In genomic region chr12:12724421-12725085, GRCh38 we compare ENCODE assay signal across 8 cellular contexts. TPM values are rescaled to one million over a fixed set of nuclear protein-coding genes. Genes with fewer than 3 reads are reported as not detected.
A peak's percentile ranks its signal among the peaks of the same experiment; 100 is the strongest.
DNase-seq lines count a peak whose midpoint lies in the region; ATAC-seq and TF ChIP-seq lines count a peak whose summit lies in the region.

No MANE protein-coding gene starts in this region.

- DNase-seq in CD14-positive monocyte (ENCODE audit: low spot score) (no peak), NCI-H69 (lab: John Stamatoyannopoulos, UW) (peak; percentile 70), GM10248 (ENCODE audit: extremely low spot score) (no peak)

- peaks cover 0 to 6% (median 0%) of the 10 kb centered on the region in 3 donors for H3K27me3 Mint-ChIP-seq in CD14-positive monocyte (ENCODE audit: low read depth in 3 of 3)
- H3K27me3 Mint-ChIP-seq in dendritic cell treated with granulocyte-macrophage colony-stimulating factor and Interleukin-4, amounts not matched to agents 40 ng/mL and 50 ng/mL, for 4 days = no peaks in the 10 kb centered on the region

- ATAC-seq in GM21367 (IDR thresholded peaks at IDR 0.05; ENCODE audit: unreplicated experiment) = peak; percentile 6
- ATAC-seq in HG03342 (IDR thresholded peaks at IDR 0.05; ENCODE audit: unreplicated experiment) = no peak
- no peak for ATAC-seq in GM21737 (IDR thresholded peaks at IDR 0.05; ENCODE audit: unreplicated experiment)

- no peaks in the 10 kb centered on the region for H3K27me3 ChIP-seq in mucosa of rectum (ENCODE audit: control insufficient read depth in 2 of 2, insufficient read depth in 2 of 2, low read length in 2 of 2)

- H3K36me3 ChIP-seq in mucosa of rectum (ENCODE audit: control insufficient read depth in 2 of 2, insufficient read depth in 2 of 2, low read length in 2 of 2) = peaks cover under 1 to 15% of the 10 kb centered on the region in 2 donors

- CTCF ChIA-PET in GM10248 (lab: Yijun Ruan, JAX) = interaction anchor here (1.0 to 8.2 kb wide), 4 partner anchors 8 to 18 kb away, joined by 3 to 72 read pairs (median 4); no protein-coding TSS in a partner anchor

- H3K9me3 ChIP-seq in mucosa of rectum (ENCODE audit: control insufficient read depth in 2 of 2, low read length in 2 of 2) = no peaks in the 10 kb centered on the region

- peak overlapping the region; percentile 97 to 98 for H3K27ac ChIP-seq in mucosa of rectum (ENCODE audit: low read depth in 2 of 2, low read length in 2 of 2)

- POLR2A ChIA-PET in GM10248 (lab: Yijun Ruan, JAX) = interaction anchor here (0.6 to 1.6 kb wide), 4 partner anchors 8 to 263 kb away, joined by 3 to 7 read pairs (median 5); partner anchors contain the start of genes CDKN1B and CREBL2

- peaks cover 27 to 31% of the 10 kb centered on the region in 2 donors for H3K36me3 Mint-ChIP-seq in CD14-positive monocyte
- peaks cover 43% of the 10 kb centered on the region for H3K36me3 Mint-ChIP-seq in dendritic cell treated with granulocyte-macrophage colony-stimulating factor and Interleukin-4, amounts not matched to agents 40 ng/mL and 50 ng/mL, for 4 days (ENCODE audit: low read depth)

- peak overlapping the region; percentile 94 to 99 for H3K9ac ChIP-seq in mucosa of rectum (ENCODE audit: low read depth in 1 of 2, low read length in 2 of 2)

- peak overlapping the region; percentile 87 to 95 for H3K4me3 Mint-ChIP-seq in CD14-positive monocyte
- H3K4me3 Mint-ChIP-seq in dendritic cell treated with granulocyte-macrophage colony-stimulating factor and Interleukin-4, amounts not matched to agents 40 ng/mL and 50 ng/mL, for 4 days = peak overlapping the region; percentile 98

- peaks cover 0 to 1% (median 0%) of the 10 kb centered on the region in 7 donors for H3K9me3 Mint-ChIP-seq in CD14-positive monocyte
- no peaks in the 10 kb centered on the region for H3K9me3 Mint-ChIP-seq in dendritic cell treated with granulocyte-macrophage colony-stimulating factor and Interleukin-4, amounts not matched to agents 40 ng/mL and 50 ng/mL, for 4 days

- H3K4me1 Mint-ChIP-seq in CD14-positive monocyte = peaks cover 53% of the 10 kb centered on the region
- H3K4me1 Mint-ChIP-seq in dendritic cell treated with granulocyte-macrophage colony-stimulating factor and Interleukin-4, amounts not matched to agents 40 ng/mL and 50 ng/mL, for 4 days (ENCODE audit: low read depth) = peaks cover 21% of the 10 kb centered on the region

- peaks cover 24 to 33% of the 10 kb centered on the region in 2 donors for H3K4me1 ChIP-seq in mucosa of rectum (ENCODE audit: control insufficient read depth in 2 of 2, insufficient read depth in 2 of 2, low read length in 2 of 2)

- TF ChIP-seq CTCF in CD14-positive monocyte (IDR thresholded peaks at IDR 0.05) (no peak), GM10248 (IDR thresholded peaks at IDR 0.05; ENCODE audit: control extremely low read depth, extremely low read depth, low read depth, missing control alignments) (no peak)

- peak overlapping the region; percentile 86 to 89 for H3K4me3 ChIP-seq in mucosa of rectum (ENCODE audit: low read length in 2 of 2)

- peak overlapping the region; percentile 92 to 99 (median 95) for H3K27ac Mint-ChIP-seq in CD14-positive monocyte
- H3K27ac Mint-ChIP-seq in dendritic cell treated with granulocyte-macrophage colony-stimulating factor and Interleukin-4, amounts not matched to agents 40 ng/mL and 50 ng/mL, for 4 days = peak overlapping the region; percentile 98

- intact Hi-C loops in CD14-positive monocyte (cut with micrococcal nuclease) = loop anchor here (1.0 to 10.0 kb wide), 3 partner anchors 7 to 370 kb away; partner anchors contain the start of genes CDKN1B (in 2 of the 2), BORCS5 (in 1 of the 2), CREBL2 (in 1 of the 2) and MANSC1 (in 1 of the 2)
- intact Hi-C loops in dendritic cell treated with granulocyte-macrophage colony-stimulating factor and Interleukin-4, amounts not matched to agents 40 ng/mL and 50 ng/mL, for 4 days (cut with micrococcal nuclease) = loop anchor here (1.0 to 10.0 kb wide), 2 partner anchors 7 to 370 kb away; partner anchors contain the start of gene CDKN1B

RNA-seq across cellular contexts. Expression of gene CDKN1B, which starts 7.4 kb away (rescaled TPM):
- 1 to 10 TPM; 9.2 to 9.5 TPM for polyA plus RNA-seq in CD14-positive monocyte

RNA-seq across cellular contexts. Expression of gene GPR19, which starts 28.6 kb away (rescaled TPM):
- polyA plus RNA-seq in CD14-positive monocyte = not detected
